8 cellular contexts compared by ENCODE assay signal in the genomic region with DNA sequence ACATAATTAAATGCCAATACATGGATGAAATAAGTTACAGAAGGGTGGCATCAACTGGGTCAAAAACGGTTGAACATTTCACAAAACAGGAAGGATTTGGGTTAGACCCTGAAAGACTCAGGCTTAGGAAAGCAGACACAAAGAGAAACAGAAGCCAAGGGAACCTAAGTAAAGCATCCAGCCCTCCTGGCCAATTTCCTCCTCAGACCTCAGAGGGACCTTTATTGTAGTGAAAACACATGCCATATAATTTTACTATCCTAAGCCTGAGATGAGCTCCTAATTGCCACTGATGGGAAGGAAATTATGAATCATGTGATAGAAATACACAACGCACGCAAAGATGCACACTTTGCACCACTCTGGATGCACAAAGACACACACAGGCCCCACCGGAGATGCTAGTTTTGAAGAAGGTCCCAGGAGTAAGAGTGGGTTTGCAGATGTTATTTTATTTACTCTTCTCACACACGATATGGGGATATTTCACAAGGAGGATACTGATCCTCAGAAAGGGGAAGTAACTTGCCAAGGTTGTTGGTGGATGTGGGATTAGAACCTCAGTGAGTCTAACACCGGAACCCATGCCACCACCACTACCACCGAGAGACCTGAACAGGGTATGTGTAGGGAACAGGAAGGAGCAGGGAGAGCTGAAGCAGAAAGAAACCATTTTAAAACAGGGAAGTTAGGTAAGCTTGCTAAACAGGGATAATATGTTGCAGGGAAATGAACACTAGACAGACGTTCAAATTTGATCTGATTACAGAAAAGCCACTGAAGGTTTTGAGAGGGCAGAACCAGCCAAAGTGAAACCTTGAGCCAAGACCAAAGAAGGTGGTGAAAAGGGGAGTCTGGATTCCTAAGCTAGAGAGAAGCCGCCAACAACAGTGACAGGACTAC. TPM values are rescaled to one million over a fixed set of nuclear protein-coding genes. Genes with fewer than 3 reads are reported as not detected.
A peak's percentile ranks its signal among the peaks of the same experiment; 100 is the strongest.
DNase-seq lines count a peak whose midpoint lies in the region; ATAC-seq, FAIRE-seq and TF ChIP-seq lines count a peak whose summit lies in the region.
"Had no signal": no experiment of that assay in that cellular context is flagged by ENCODE, and none has a peak within 500 bp of the region (broad histone marks: within the 10 kb centered on the region; RNA-seq: fewer than 3 reads in every experiment).

No MANE protein-coding gene starts in this region.

- H3K9me2 ChIP-seq in PC-9 (ENCODE audit: insufficient read depth), result no peaks in the 10 kb centered on the region

- no peaks in the 10 kb centered on the region for H3K79me2 ChIP-seq in PC-9 (ENCODE audit: low read depth)

- POLR2A ChIA-PET in CD4-positive, alpha-beta T cell (lab: Charles Lee), result interaction anchor here (1.1 to 1.2 kb wide), 2 partner anchors 10 to 31 kb away, joined by 7 to 10 read pairs; no protein-coding TSS in a partner anchor
- POLR2A ChIA-PET in PC-9 (lab: Charles Lee; ENCODE audit: unreplicated experiment), result interaction anchor here (0.6 to 1.4 kb wide), 4 partner anchors 10 to 29 kb away, joined by 3 to 25 read pairs (median 6); a partner anchor contains a TSS

- H3K4me1 Mint-ChIP-seq in CD4-positive, alpha-beta T cell (ENCODE audit: low read depth), result peaks cover 17% of the 10 kb centered on the region

- peaks cover 26% of the 10 kb centered on the region for H3K27me3 ChIP-seq in CD4-positive, alpha-beta T cell (ENCODE audit: control insufficient read depth, insufficient read depth, low read length)
- no peaks in the 10 kb centered on the region for H3K27me3 ChIP-seq in PC-9 (ENCODE audit: insufficient read depth, low read depth)
- H3K27me3 ChIP-seq: testis had no signal

- TSS peak; percentile 15 for BruUV-seq in PC-9 (replicated peaks; lab: Mats Ljungman, UMichigan)

- ATAC-seq in CD4-positive, alpha-beta T cell (ENCODE audit: poor library complexity), result no peak
- ATAC-seq in mucosa of descending colon (peak; percentile 75), GM18868 (IDR thresholded peaks at IDR 0.05; ENCODE audit: unreplicated experiment) (no peak), GM19455 (IDR thresholded peaks at IDR 0.05; ENCODE audit: unreplicated experiment) (no peak)

- no peak overlapping the region for H3K27ac Mint-ChIP-seq in CD4-positive, alpha-beta T cell

- H4K20me1 ChIP-seq in PC-9 (ENCODE audit: insufficient read depth), result no peaks in the 10 kb centered on the region

- no peak for DNase-seq in CD4-positive, alpha-beta T cell
- DNase-seq in GM18507 (ENCODE audit: extremely low spot score, insufficient read length, low read depth) (no peak), PC-9 (no peak), mucosa of descending colon (peak in 1 of 3 donors; percentile 43), SHP77 (lab: John Stamatoyannopoulos, UW) (no peak)

- CTCF ChIA-PET in CD4-positive, alpha-beta T cell (lab: Charles Lee), result interaction anchor here (0.8 to 5.1 kb wide), 6 partner anchors 10 to 78 kb away, joined by 3 to 55 read pairs (median 3); no protein-coding TSS in a partner anchor
- CTCF ChIA-PET in PC-9 (lab: Charles Lee), result interaction anchor here (0.5 to 5.0 kb wide), 8 partner anchors 8 to 78 kb away, joined by 3 to 50 read pairs (median 4); a partner anchor contains a TSS

- intact Hi-C loops in CD4-positive, alpha-beta T cell (cut with DNase I, micrococcal nuclease), result loop anchor here (1.0 kb wide), 3 partner anchors 10 to 78 kb away; no protein-coding TSS in a partner anchor
- intact Hi-C loops in PC-9 (cut with micrococcal nuclease; ENCODE audit: unreplicated experiment) (loop anchor here (1.0 to 5.0 kb wide), 6 partner anchors 10 to 173 kb away; a partner anchor contains a TSS), mucosa of descending colon (cut with DNase I, micrococcal nuclease) (no loop called here)

- H3K36me3 ChIP-seq in PC-9 (ENCODE audit: low read depth) (no peaks in the 10 kb centered on the region), mucosa of descending colon (ENCODE audit: low read depth) (no peaks in the 10 kb centered on the region)

- H3K4me1 ChIP-seq in PC-9 (replicated peaks; ENCODE audit: insufficient read depth) (peaks cover 66% of the 10 kb centered on the region), mucosa of descending colon (ENCODE audit: low read depth) (peaks cover 12% of the 10 kb centered on the region)
- H3K4me1 ChIP-seq: testis had no signal

- H2AFZ ChIP-seq in PC-9, result no peak overlapping the region

- H3K9me3 ChIP-seq in CD4-positive, alpha-beta T cell (ENCODE audit: control insufficient read depth, low read length), result no peaks in the 10 kb centered on the region
- H3K9me3 ChIP-seq in PC-9 (ENCODE audit: insufficient read depth, low read depth) (no peaks in the 10 kb centered on the region), mucosa of descending colon (no peaks in the 10 kb centered on the region)
- H3K9me3 ChIP-seq: testis had no signal

- peaks cover 29% of the 10 kb centered on the region for H3F3A ChIP-seq in PC-9 (ENCODE audit: insufficient read depth, low read depth)

- TF ChIP-seq CTCF in CD4-positive, alpha-beta T cell (IDR thresholded peaks at IDR 0.05), result no peak
- TF ChIP-seq CTCF in PC-9 (conservative IDR thresholded peaks at IDR 0.05) (no peak), mucosa of descending colon (IDR thresholded peaks at IDR 0.05) (no peak)

- peak overlapping the region; percentile 31 for H3K4me3 Mint-ChIP-seq in CD4-positive, alpha-beta T cell

- FAIRE-seq in GM18507 (lab: Jason Lieb, UNC), result peak; percentile 26

- H3K27ac ChIP-seq in CD4-positive, alpha-beta T cell (ENCODE audit: low read depth, low read length), result no peak overlapping the region
- peak overlapping the region; percentile 51 for H3K27ac ChIP-seq in PC-9
- H3K27ac ChIP-seq: testis had no signal

- peak overlapping the region; percentile 67 for H3K4me2 ChIP-seq in PC-9

- no peaks in the 10 kb centered on the region for H3K9me3 Mint-ChIP-seq in CD4-positive, alpha-beta T cell

- no peaks in the 10 kb centered on the region for H3K36me3 Mint-ChIP-seq in CD4-positive, alpha-beta T cell (ENCODE audit: low read depth)

- H3K4me3 ChIP-seq in PC-9 (no peak overlapping the region), mucosa of descending colon (no peak overlapping the region)
- H3K4me3 ChIP-seq: testis had no signal

- H3K27me3 Mint-ChIP-seq in CD4-positive, alpha-beta T cell, result peaks cover 71% of the 10 kb centered on the region

RNA-seq across cellular contexts. Expression of a gene that starts 11.8 kb away (rescaled TPM):
- not detected for total RNA-seq in CD4-positive, alpha-beta T cell
- total RNA-seq in PC-9 (2021) (not detected in 2 replicates), mucosa of descending colon (1 to 10 TPM; 2.5 to 4.5 (median 3.9) TPM)
- total RNA-seq: testis had no signal

RNA-seq across cellular contexts. Expression of a gene that starts 29.3 kb away (rescaled TPM):
- total RNA-seq in CD4-positive, alpha-beta T cell, result not detected
- total RNA-seq in PC-9 (2021), result 265 and 468 TPM in 2 replicates
- 1,000 to 10,000 TPM in 1 of 3 donors, 100 to 1,000 TPM in 2; 249 to 1,767 (median 431) TPM for total RNA-seq in mucosa of descending colon

RNA-seq across cellular contexts. Expression of a gene that starts 59.9 kb away (rescaled TPM):
- total RNA-seq in CD4-positive, alpha-beta T cell, result not detected
- total RNA-seq in PC-9 (2021) (not detected in 2 replicates), mucosa of descending colon (not detected)

Comparison
In these comparisons a context has a peak if more than half of its experiments do, and no peak if none do; other contexts are left out.
1. RNA of a gene that starts 29.3 kb away (total RNA-seq): 265 to 468 TPM in PC-9 and 249 to 1,767 TPM in mucosa of descending colon; not detected in CD4-positive, alpha-beta T cell; every median in the first group is over 100 times any median in the second.
2. intact Hi-C loops: an anchor here in CD4-positive, alpha-beta T cell (1.0 kb wide) and PC-9 (1.0 to 5.0 kb wide); none called in mucosa of descending colon.